In genomic region chr18:7000484-7001096, GRCh38 we compare ENCODE assay signal across 8 cellular contexts.
A peak's percentile ranks its signal among the peaks of the same experiment; 100 is the strongest.
DNase-seq lines count a peak whose midpoint lies in the region; ATAC-seq and TF ChIP-seq lines count a peak whose summit lies in the region.

No MANE protein-coding gene starts in this region.

- no peak overlapping the region for H3K4me3 ChIP-seq in choroid plexus epithelial cell (ENCODE audit: low read depth, low read length)

- POLR2A ChIA-PET in activated CD4-positive, alpha-beta memory T cell treated with anti-CD3 and anti-CD28 coated beads, Interleukin-2, amount 10 ng/mL, durations not matched to agents 7 days and 5 days (lab: Charles Lee), result no interaction called here

- TF ChIP-seq CTCF in choroid plexus epithelial cell (conservative IDR thresholded peaks at IDR 0.05; ENCODE audit: low read depth, low read length) (peak; percentile 69), neural crest cell (conservative IDR thresholded peaks at IDR 0.05) (peak; percentile 66)

- peak; percentile 67 for DNase-seq in G401 (ENCODE audit: low spot score)
- peak; percentile 15 for DNase-seq in NCI-H345 treated with DMSO at 0.1 percent for 48 hours (lab: John Stamatoyannopoulos, UW; ENCODE audit: unreplicated experiment)
- DNase-seq in choroid plexus epithelial cell (ENCODE audit: low read depth), result peak; percentile 53
- DNase-seq in neural crest cell (ENCODE audit: low read depth, low spot score), result no peak
- no peak for DNase-seq in activated CD4-positive, alpha-beta memory T cell treated with anti-CD3 and anti-CD28 coated beads, Interleukin-2, amount 10 ng/mL, durations not matched to agents 7 days and 5 days
- no peak for DNase-seq in stimulated activated CD4-positive, alpha-beta T cell treated with anti-CD3 and anti-CD28 coated beads, Interleukin-1b, Interleukin-23, amount 100 ng/mL, for 48 hours

- H3K4me3 Mint-ChIP-seq in neural crest cell, result no peak overlapping the region
- H3K4me3 Mint-ChIP-seq in activated CD4-positive, alpha-beta memory T cell treated with anti-CD3 and anti-CD28 coated beads, Interleukin-2, amount 10 ng/mL, durations not matched to agents 7 days and 5 days, result no peak overlapping the region

- no peak for ATAC-seq in GM19467 (IDR thresholded peaks at IDR 0.05; ENCODE audit: unreplicated experiment)
- no peak for ATAC-seq in GM21367 (IDR thresholded peaks at IDR 0.05; ENCODE audit: unreplicated experiment)

- in situ Hi-C loops in G401 (cut with HindIII; ENCODE audit: low sequenced_read_pairs), result no loop called here

- H3K4me1 Mint-ChIP-seq in neural crest cell, result peaks cover 5% of the 10 kb centered on the region
- no peaks in the 10 kb centered on the region for H3K4me1 Mint-ChIP-seq in activated CD4-positive, alpha-beta memory T cell treated with anti-CD3 and anti-CD28 coated beads, Interleukin-2, amount 10 ng/mL, durations not matched to agents 7 days and 5 days

- no peak overlapping the region for H3K27ac Mint-ChIP-seq in neural crest cell (ENCODE audit: unreplicated experiment)
- no peak overlapping the region for H3K27ac Mint-ChIP-seq in activated CD4-positive, alpha-beta memory T cell treated with anti-CD3 and anti-CD28 coated beads, Interleukin-2, amount 10 ng/mL, durations not matched to agents 7 days and 5 days

- peaks cover 15% of the 10 kb centered on the region for H3K36me3 Mint-ChIP-seq in neural crest cell (ENCODE audit: low read depth)
- H3K36me3 Mint-ChIP-seq in activated CD4-positive, alpha-beta memory T cell treated with anti-CD3 and anti-CD28 coated beads, Interleukin-2, amount 10 ng/mL, durations not matched to agents 7 days and 5 days (ENCODE audit: low read depth), result no peaks in the 10 kb centered on the region

- CTCF ChIA-PET in activated CD4-positive, alpha-beta memory T cell treated with anti-CD3 and anti-CD28 coated beads, Interleukin-2, amount 10 ng/mL, durations not matched to agents 7 days and 5 days (lab: Charles Lee), result no interaction called here

- no peaks in the 10 kb centered on the region for H3K27me3 Mint-ChIP-seq in neural crest cell (ENCODE audit: low read depth)
- no peaks in the 10 kb centered on the region for H3K27me3 Mint-ChIP-seq in activated CD4-positive, alpha-beta memory T cell treated with anti-CD3 and anti-CD28 coated beads, Interleukin-2, amount 10 ng/mL, durations not matched to agents 7 days and 5 days

- H3K9me3 Mint-ChIP-seq in neural crest cell, result no peaks in the 10 kb centered on the region
- H3K9me3 Mint-ChIP-seq in activated CD4-positive, alpha-beta memory T cell treated with anti-CD3 and anti-CD28 coated beads, Interleukin-2, amount 10 ng/mL, durations not matched to agents 7 days and 5 days, result peaks cover 9% of the 10 kb centered on the region

Comparison
In these comparisons a context has a peak if more than half of its experiments do, and no peak if none do; other contexts are left out.
1. DNase-seq: peak in G401 (single experiment), NCI-H345 treated with DMSO at 0.1 percent for 48 hours (single experiment) and choroid plexus epithelial cell (single experiment); none in neural crest cell (single experiment), activated CD4-positive, alpha-beta memory T cell treated with anti-CD3 and anti-CD28 coated beads, Interleukin-2, amount 10 ng/mL, durations not matched to agents 7 days and 5 days (single experiment) and stimulated activated CD4-positive, alpha-beta T cell treated with anti-CD3 and anti-CD28 coated beads, Interleukin-1b, Interleukin-23, amount 100 ng/mL, for 48 hours (single experiment).